In genomic region chr16:89870440-89870839, GRCh38 we compare ENCODE assay signal across 24 cellular contexts. TPM values are rescaled to one million over a fixed set of nuclear protein-coding genes. Genes with fewer than 3 reads are reported as not detected.
DNase-seq lines count a peak whose midpoint lies in the region; ATAC-seq, FAIRE-seq and TF ChIP-seq lines count a peak whose summit lies in the region.
"Had no signal": no experiment of that assay in that cellular context is flagged by ENCODE, and none has a peak within 500 bp of the region (broad histone marks: within the 10 kb centered on the region; RNA-seq: fewer than 3 reads in every experiment).

No MANE protein-coding gene starts in this region.

- no peaks in the 10 kb centered on the region for H3K27me3 Mint-ChIP-seq in MCF 10A (ENCODE audit: insufficient read depth, unreplicated experiment)
- H3K27me3 Mint-ChIP-seq: CD4-positive, alpha-beta memory T cell; IgD-negative memory B cell had no signal

- H3K79me2 ChIP-seq in HepG2 (ENCODE audit: insufficient read depth, low read length) = peaks cover 13% of the 10 kb centered on the region

- intact Hi-C loops in HepG2 (cut with micrococcal nuclease; ENCODE audit: unreplicated experiment) (loop anchor here (5.0 kb wide), 2 partner anchors 33 to 53 kb away; partner anchors contain the start of gene FANCA), right lobe of liver (cut with DNase I) (loop anchor here in 1 of 2 donors (5.0 to 10.0 kb wide), 2 partner anchors 43 to 166 kb away; partner anchors contain the start of genes SPATA2L and SPIRE2), MCF 10A (cut with micrococcal nuclease) (no loop called here)

- peaks cover 5% of the 10 kb centered on the region for H3K4me1 Mint-ChIP-seq in MCF 10A (ENCODE audit: insufficient read depth, unreplicated experiment)

- H2BK15ac ChIP-seq in neuronal stem cell (ENCODE audit: low read length) = no peak overlapping the region

- TF ChIP-seq EP300 in HepG2 (IDR thresholded peaks at IDR 0.05; ENCODE audit: low read depth in 2 of 2, low read length in 2 of 2) (no peak), HepG2 (CRISPR knock-in tag; IDR thresholded peaks at IDR 0.05; ENCODE audit: borderline replicate concordance) (no peak)

- H3K9me3 ChIP-seq in HepG2 (ENCODE audit: low read length) = peaks cover 10% of the 10 kb centered on the region
- H3K9me3 ChIP-seq in right lobe of liver = no peaks in the 10 kb centered on the region
- H3K9me3 ChIP-seq in HEK293 (ENCODE audit: control insufficient read depth, insufficient read depth, low read depth, low read length) = no peaks in the 10 kb centered on the region
- no peaks in the 10 kb centered on the region for H3K9me3 ChIP-seq in endocrine pancreas (ENCODE audit: control insufficient read depth, low read length)
- peaks cover 7 to 18% of the 10 kb centered on the region in 2 donors for H3K9me3 ChIP-seq in neuronal stem cell (replicated peaks in 1 of 2; ENCODE audit: control insufficient read depth in 2 of 2, insufficient read depth in 1 of 2, low read depth in 1 of 2, low read length in 2 of 2)

- H3K23ac ChIP-seq in neuronal stem cell (ENCODE audit: low read depth, low read length, poor library complexity) = no peak overlapping the region

- POLR2A ChIA-PET in HepG2 (lab: Yijun Ruan, JAX) = no interaction called here
- POLR2A ChIA-PET in HEK293 (lab: Yijun Ruan, JAX) = no interaction called here
- POLR2A ChIA-PET in MCF 10A (lab: Yijun Ruan, JAX) = no interaction called here

- DNase-seq in HepG2 (ENCODE audit: low spot score) (no peak), right lobe of liver (no peak), neuronal stem cell (ENCODE audit: low spot score) (no peak), MCF 10A (ENCODE audit: unreplicated experiment) (no peak)
- DNase-seq: ACHN; BE2C; CD4-positive, alpha-beta memory T cell; DMS153; DMS79; GDM1; GOT3; H7; KBM-7 had no signal

- no peak overlapping the region for H4K91ac ChIP-seq in neuronal stem cell (ENCODE audit: low read depth, low read length, poor library complexity)

- no peak overlapping the region for H2BK12ac ChIP-seq in neuronal stem cell (ENCODE audit: low read length)

- ATAC-seq in HepG2 = no peak
- no peak for ATAC-seq in right lobe of liver
- ATAC-seq in HG03460 (IDR thresholded peaks at IDR 0.05; ENCODE audit: unreplicated experiment) = no peak
- ATAC-seq in HG03045 (IDR thresholded peaks at IDR 0.05; ENCODE audit: unreplicated experiment) = no peak
- ATAC-seq: HCT116 had no signal

- WGBS in HepG2 (ENCODE audit: low lambda C conversion rate) = 98% methylated on average over 6 of the region's 6 CpGs
- WGBS in right lobe of liver (ENCODE audit: insufficient coverage, low coverage, low lambda C conversion rate, missing lambda C conversion rate) = no CpG with 5 or more reads among the region's 6 CpGs
- no CpG with 5 or more reads among the region's 6 CpGs for WGBS in neuronal stem cell (ENCODE audit: extremely low coverage in 2 of 2, insufficient read length in 2 of 2, insufficient replicate concordance in 1 of 2), 2 donors

- H3K4me1 ChIP-seq in HepG2 (ENCODE audit: insufficient read depth, low read length) = peaks cover 28% of the 10 kb centered on the region
- peaks cover 0 to 20% (median 7%) of the 10 kb centered on the region in 4 donors for H3K4me1 ChIP-seq in right lobe of liver
- H3K4me1 ChIP-seq in HEK293 (ENCODE audit: control insufficient read depth, insufficient read depth, low read length) = no peaks in the 10 kb centered on the region
- H3K4me1 ChIP-seq in endocrine pancreas (ENCODE audit: control insufficient read depth, insufficient read depth, low read length) = no peaks in the 10 kb centered on the region
- H3K4me1 ChIP-seq in neuronal stem cell (ENCODE audit: control insufficient read depth in 2 of 2, insufficient read depth in 1 of 2, low read depth in 1 of 2, low read length in 2 of 2) = peaks cover 5 to 8% of the 10 kb centered on the region in 2 donors

- no peak overlapping the region for H3K4me3 Mint-ChIP-seq in MCF 10A (ENCODE audit: unreplicated experiment)
- H3K4me3 Mint-ChIP-seq: CD14-positive monocyte; CD4-positive, alpha-beta memory T cell had no signal

- no peak for FAIRE-seq in HepG2 (lab: Jason Lieb, UNC)
- FAIRE-seq: A204.1, GM12892, GM18507 had no signal

- H3K27me3 ChIP-seq in HepG2 (ENCODE audit: control insufficient read depth in 1 of 2, insufficient read depth in 2 of 2, low read length in 2 of 2) (no peaks in the 10 kb centered on the region), right lobe of liver (no peaks in the 10 kb centered on the region), endocrine pancreas (ENCODE audit: control insufficient read depth, insufficient read depth, low read length) (no peaks in the 10 kb centered on the region), neuronal stem cell (ENCODE audit: control insufficient read depth in 3 of 3, insufficient read depth in 3 of 3, low read depth in 1 of 3, low read length in 3 of 3) (no peaks in the 10 kb centered on the region)
- H3K27me3 ChIP-seq: BE2C had no signal

- TF ChIP-seq CTCF in HepG2 (CRISPR knock-in tag; IDR thresholded peaks at IDR 0.05) (no peak), right lobe of liver (IDR thresholded peaks at IDR 0.05) (no peak), HEK293 (tag by site-specific recombination; IDR thresholded peaks at IDR 0.05) (no peak), MCF 10A (IDR thresholded peaks at IDR 0.05; ENCODE audit: unreplicated experiment) (no peak)

- H3K4me3 ChIP-seq in HepG2 (replicated peaks in 1 of 3; ENCODE audit: insufficient read depth in 1 of 3, low read depth in 2 of 3, low read length in 3 of 3) = no peak overlapping the region
- H3K4me3 ChIP-seq in right lobe of liver = no peak overlapping the region
- H3K4me3 ChIP-seq in HEK293 (ENCODE audit: low read depth, low read length) = no peak overlapping the region
- no peak overlapping the region for H3K4me3 ChIP-seq in endocrine pancreas (ENCODE audit: control insufficient read depth, insufficient read depth, low read length)
- H3K4me3 ChIP-seq in neuronal stem cell (ENCODE audit: low read length in 2 of 2) = no peak overlapping the region

- no peak overlapping the region for H4K8ac ChIP-seq in neuronal stem cell (ENCODE audit: low read depth, low read length)

- no peak for TF ChIP-seq RAD21 in HepG2 (CRISPR knock-in tag; IDR thresholded peaks at IDR 0.05)

- H3K14ac ChIP-seq in neuronal stem cell (ENCODE audit: low read length) = no peak overlapping the region

- H3K27ac Mint-ChIP-seq in MCF 10A (ENCODE audit: low read depth, unreplicated experiment) = no peak overlapping the region

- H4K20me1 ChIP-seq in HepG2 (ENCODE audit: insufficient read depth, low read length) = peaks cover 9% of the 10 kb centered on the region; the same call in 1 of the 2 replicates

- H3K18ac ChIP-seq in neuronal stem cell (ENCODE audit: low read length) = no peak overlapping the region

- H3K4me2 ChIP-seq in HepG2 (ENCODE audit: low read depth, low read length) = no peak overlapping the region
- H3K4me2 ChIP-seq in neuronal stem cell (ENCODE audit: insufficient read depth, low read length, poor library complexity, severe bottlenecking) = no peak overlapping the region

- CTCF ChIA-PET in HepG2 (lab: Yijun Ruan, JAX; ENCODE audit: low intra/inter-chr PET ratio, low total read pairs) = no interaction called here
- CTCF ChIA-PET in HEK293 (lab: Yijun Ruan, JAX) = interaction anchor here (4.0 kb wide), 1 partner anchor 10 kb away, joined by 34 read pairs; no protein-coding TSS in a partner anchor
- CTCF ChIA-PET in MCF 10A (lab: Yijun Ruan, JAX) = interaction anchor here (4.5 kb wide), 1 partner anchor 10 kb away, joined by 24 read pairs; no protein-coding TSS in a partner anchor

- no peak overlapping the region for H2AK5ac ChIP-seq in neuronal stem cell (ENCODE audit: low read depth, low read length)

- H2AFZ ChIP-seq in HepG2 (ENCODE audit: low read length) = no peak overlapping the region
- H2AFZ ChIP-seq in neuronal stem cell (ENCODE audit: low read length) = no peak overlapping the region

- H3K4ac ChIP-seq in neuronal stem cell (ENCODE audit: low read length) = no peak overlapping the region

- H3K27ac ChIP-seq in HepG2 (ENCODE audit: extremely low read length, insufficient read depth, low read length) (no peak overlapping the region), right lobe of liver (no peak overlapping the region), HEK293 (ENCODE audit: extremely low read depth, low read depth, low read length) (no peak overlapping the region), neuronal stem cell (replicated peaks; ENCODE audit: low read length) (no peak overlapping the region)
- H3K27ac ChIP-seq: HL-60 had no signal

- no peaks in the 10 kb centered on the region for H3K9me3 Mint-ChIP-seq in MCF 10A (ENCODE audit: unreplicated experiment)
- H3K9me3 Mint-ChIP-seq: IgD-negative memory B cell had no signal

- in situ Hi-C loops in HepG2 (cut with HindIII; ENCODE audit: extremely low pct_ligation_motif_present, low pct_unique_long_range_greater_than_20kb) = no loop called here

- BruUV-seq in HepG2 (replicated peaks; lab: Mats Ljungman, UMichigan) (no TSS peak), MCF 10A (replicated peaks; lab: Mats Ljungman, UMichigan) (no TSS peak)

- H3K36me3 ChIP-seq in HepG2 (replicated peaks in 1 of 2; ENCODE audit: control insufficient read depth in 1 of 2, insufficient read depth in 2 of 2, low read length in 2 of 2) (peaks cover 4 to 6% of the 10 kb centered on the region in 2 experiments), right lobe of liver (peaks cover 0 to 6% (median 0%) of the 10 kb centered on the region in 4 donors), HEK293 (ENCODE audit: control insufficient read depth in 2 of 2, insufficient read depth in 1 of 2, low read length in 2 of 2) (peaks cover 2 to 37% of the 10 kb centered on the region in 2 experiments; a peak in 2 of 3 replicates), endocrine pancreas (ENCODE audit: control insufficient read depth, insufficient read depth, low read length) (peaks cover 5% of the 10 kb centered on the region), neuronal stem cell (replicated peaks in 1 of 2; ENCODE audit: control insufficient read depth in 2 of 2, insufficient read depth in 2 of 2, low read length in 2 of 2) (peaks cover 6 to 26% of the 10 kb centered on the region in 2 donors)

- no peak overlapping the region for H2BK120ac ChIP-seq in neuronal stem cell (ENCODE audit: low read depth, low read length)

- peaks cover 2% of the 10 kb centered on the region for H3K79me1 ChIP-seq in neuronal stem cell (ENCODE audit: low read depth, low read length)

- H3K9ac ChIP-seq in HepG2 (ENCODE audit: insufficient read depth, low read depth, low read length) = no peak overlapping the region
- peak overlapping the region; percentile 19 for H3K9ac ChIP-seq in endocrine pancreas (ENCODE audit: control insufficient read depth, insufficient read depth, low read length)
- H3K9ac ChIP-seq in neuronal stem cell (ENCODE audit: low read depth, low read length, poor library complexity) = peak overlapping the region; percentile 64

- TF ChIP-seq POLR2A in HepG2 (IDR thresholded peaks at IDR 0.05; ENCODE audit: insufficient read depth in 1 of 2, low read depth in 2 of 2, low read length in 2 of 2) (no peak), right lobe of liver (IDR thresholded peaks at IDR 0.05) (no peak)

- peaks cover 15% of the 10 kb centered on the region for H3K36me3 Mint-ChIP-seq in MCF 10A (ENCODE audit: insufficient read depth, unreplicated experiment)

- H2BK5ac ChIP-seq in neuronal stem cell (ENCODE audit: low read length) = no peak overlapping the region

RNA-seq across cellular contexts. Expression of gene TCF25, which starts 3.0 kb away (rescaled TPM):
- total RNA-seq in HepG2 (2016; rRNA removed; fragmentation: Illumina TruSeq; extraction: Trizol) (98.4 and 138 TPM in 2 replicates), right lobe of liver (10 to 100 TPM; 66.6 to 91.6 (median 77.9) TPM), MCF 10A (2022) (200 and 239 TPM in 2 replicates)
- 70.6 and 87.2 TPM in 2 replicates for total RNA-seq in HepG2 (2016; cell fraction: cytosol; rRNA removed; fragmentation: Illumina TruSeq; extraction: Trizol; ENCODE audit: low read depth)
- total RNA-seq in HepG2 (2016; cell fraction: insoluble cytoplasmic fraction; rRNA removed; fragmentation: Illumina TruSeq; extraction: Trizol) = 75.7 and 144 TPM in 2 replicates
- total RNA-seq in HepG2 (2016; cell fraction: membrane; rRNA removed; fragmentation: Illumina TruSeq; extraction: Trizol) = 50.6 and 58.6 TPM in 2 replicates
- 110 and 124 TPM in 2 replicates for total RNA-seq in HepG2 (2016; cell fraction: nucleus; rRNA removed; fragmentation: Illumina TruSeq; extraction: Trizol)
- polyA plus RNA-seq in HepG2 (2011; rRNA removed) = 206 and 274 TPM in 2 replicates
- polyA plus RNA-seq in HepG2 (2011; cell fraction: cytosol; rRNA removed) = 65.2 and 80.6 TPM in 2 replicates
- 1,625 and 1,754 TPM in 2 replicates for polyA plus RNA-seq in HepG2 (2011; cell fraction: nucleus; rRNA removed)
- 188 and 209 TPM in 2 replicates for polyA plus RNA-seq in HepG2 (2012)
- polyA plus RNA-seq in HepG2 (2016; cell fraction: cytosol; fragmentation: Illumina TruSeq; extraction: Trizol; ENCODE audit: low read depth) = 17.8 and 22.1 TPM in 2 replicates
- polyA plus RNA-seq in HepG2 (2016; cell fraction: insoluble cytoplasmic fraction; fragmentation: Illumina TruSeq; extraction: Trizol; ENCODE audit: low read depth) = 69.5 and 77.6 TPM in 2 replicates
- polyA plus RNA-seq in HepG2 (2016; cell fraction: membrane; fragmentation: Illumina TruSeq; extraction: Trizol; ENCODE audit: low read depth) = 24.7 and 32.6 TPM in 2 replicates
- polyA plus RNA-seq in HepG2 (2016; cell fraction: nucleus; fragmentation: Illumina TruSeq; extraction: Trizol; ENCODE audit: insufficient read depth, low read depth) = 312 and 330 TPM in 2 replicates
- polyA minus RNA-seq in HepG2 (2011; rRNA and poly(A)+ RNA removed; ENCODE audit: low replicate concordance) = 107 and 121 TPM in 2 replicates
- polyA minus RNA-seq in HepG2 (2011; cell fraction: cytosol; rRNA and poly(A)+ RNA removed) = 35.2 and 43.3 TPM in 2 replicates
- 166 and 179 TPM in 2 replicates for polyA minus RNA-seq in HepG2 (2011; cell fraction: nucleus; rRNA and poly(A)+ RNA removed)
- 136 TPM for polyA plus RNA-seq in neuronal stem cell (2013, experiment 1 of 2)
- polyA plus RNA-seq in neuronal stem cell (2013, experiment 2 of 2) = 136 TPM

RNA-seq across cellular contexts. Expression of gene SPIRE2, which starts 42.2 kb away (rescaled TPM):
- total RNA-seq in HepG2 (2016; rRNA removed; fragmentation: Illumina TruSeq; extraction: Trizol) (7.6 and 13.3 TPM in 2 replicates), right lobe of liver (1 to 10 TPM; 4.8 to 7.8 (median 6.1) TPM), MCF 10A (2022) (3.8 and 4.8 TPM in 2 replicates)
- total RNA-seq in HepG2 (2016; cell fraction: cytosol; rRNA removed; fragmentation: Illumina TruSeq; extraction: Trizol; ENCODE audit: low read depth) = 7.4 and 7.6 TPM in 2 replicates
- 6.9 and 15.0 TPM in 2 replicates for total RNA-seq in HepG2 (2016; cell fraction: insoluble cytoplasmic fraction; rRNA removed; fragmentation: Illumina TruSeq; extraction: Trizol)
- total RNA-seq in HepG2 (2016; cell fraction: membrane; rRNA removed; fragmentation: Illumina TruSeq; extraction: Trizol) = 13.7 and 13.8 TPM in 2 replicates
- total RNA-seq in HepG2 (2016; cell fraction: nucleus; rRNA removed; fragmentation: Illumina TruSeq; extraction: Trizol) = 16.9 and 26.9 TPM in 2 replicates
- polyA plus RNA-seq in HepG2 (2011; rRNA removed) = 37.5 and 55.7 TPM in 2 replicates
- polyA plus RNA-seq in HepG2 (2011; cell fraction: cytosol; rRNA removed) = 29.8 and 35.9 TPM in 2 replicates
- polyA plus RNA-seq in HepG2 (2011; cell fraction: nucleus; rRNA removed) = 186 and 193 TPM in 2 replicates
- 30.1 and 41.7 TPM in 2 replicates for polyA plus RNA-seq in HepG2 (2012)
- 5.5 and 5.7 TPM in 2 replicates for polyA plus RNA-seq in HepG2 (2016; cell fraction: cytosol; fragmentation: Illumina TruSeq; extraction: Trizol; ENCODE audit: low read depth)
- 9.8 and 12.7 TPM in 2 replicates for polyA plus RNA-seq in HepG2 (2016; cell fraction: insoluble cytoplasmic fraction; fragmentation: Illumina TruSeq; extraction: Trizol; ENCODE audit: low read depth)
- 11.2 and 11.5 TPM in 2 replicates for polyA plus RNA-seq in HepG2 (2016; cell fraction: membrane; fragmentation: Illumina TruSeq; extraction: Trizol; ENCODE audit: low read depth)
- 72.0 and 77.2 TPM in 2 replicates for polyA plus RNA-seq in HepG2 (2016; cell fraction: nucleus; fragmentation: Illumina TruSeq; extraction: Trizol; ENCODE audit: insufficient read depth, low read depth)
- 39.8 and 51.7 TPM in 2 replicates for polyA minus RNA-seq in HepG2 (2011; rRNA and poly(A)+ RNA removed; ENCODE audit: low replicate concordance)
- polyA minus RNA-seq in HepG2 (2011; cell fraction: cytosol; rRNA and poly(A)+ RNA removed) = 21.2 and 22.1 TPM in 2 replicates
- 47.1 and 54.0 TPM in 2 replicates for polyA minus RNA-seq in HepG2 (2011; cell fraction: nucleus; rRNA and poly(A)+ RNA removed)
- polyA plus RNA-seq in neuronal stem cell (2013, experiment 1 of 2) = 7.0 TPM
- 7.0 TPM for polyA plus RNA-seq in neuronal stem cell (2013, experiment 2 of 2)

RNA-seq across cellular contexts. Expression of gene MC1R, which starts 48.2 kb away (rescaled TPM):
- total RNA-seq in HepG2 (2016; rRNA removed; fragmentation: Illumina TruSeq; extraction: Trizol) (7.2 and 9.1 TPM in 2 replicates), right lobe of liver (1 to 10 TPM in 2 of 6 experiments, under 1 TPM in 4; 0.31 to 1.6 (median 0.77) TPM), MCF 10A (2022) (12.0 and 13.1 TPM in 2 replicates)
- 3.5 and 3.7 TPM in 2 replicates for total RNA-seq in HepG2 (2016; cell fraction: cytosol; rRNA removed; fragmentation: Illumina TruSeq; extraction: Trizol; ENCODE audit: low read depth)
- 8.1 and 8.7 TPM in 2 replicates for total RNA-seq in HepG2 (2016; cell fraction: insoluble cytoplasmic fraction; rRNA removed; fragmentation: Illumina TruSeq; extraction: Trizol)
- total RNA-seq in HepG2 (2016; cell fraction: membrane; rRNA removed; fragmentation: Illumina TruSeq; extraction: Trizol) = 8.1 and 9.5 TPM in 2 replicates
- total RNA-seq in HepG2 (2016; cell fraction: nucleus; rRNA removed; fragmentation: Illumina TruSeq; extraction: Trizol) = 7.2 and 7.7 TPM in 2 replicates
- polyA plus RNA-seq in HepG2 (2011; rRNA removed) = 14.8 and 20.0 TPM in 2 replicates
- polyA plus RNA-seq in HepG2 (2011; cell fraction: cytosol; rRNA removed) = 14.8 and 18.9 TPM in 2 replicates
- polyA plus RNA-seq in HepG2 (2011; cell fraction: nucleus; rRNA removed) = 89.3 and 96.4 TPM in 2 replicates
- polyA plus RNA-seq in HepG2 (2012) = 6.5 and 12.0 TPM in 2 replicates
- 2.9 and 3.1 TPM in 2 replicates for polyA plus RNA-seq in HepG2 (2016; cell fraction: cytosol; fragmentation: Illumina TruSeq; extraction: Trizol; ENCODE audit: low read depth)
- 6.7 and 7.1 TPM in 2 replicates for polyA plus RNA-seq in HepG2 (2016; cell fraction: insoluble cytoplasmic fraction; fragmentation: Illumina TruSeq; extraction: Trizol; ENCODE audit: low read depth)
- 6.5 and 7.5 TPM in 2 replicates for polyA plus RNA-seq in HepG2 (2016; cell fraction: membrane; fragmentation: Illumina TruSeq; extraction: Trizol; ENCODE audit: low read depth)
- 17.7 and 19.3 TPM in 2 replicates for polyA plus RNA-seq in HepG2 (2016; cell fraction: nucleus; fragmentation: Illumina TruSeq; extraction: Trizol; ENCODE audit: insufficient read depth, low read depth)
- 23.7 and 30.7 TPM in 2 replicates for polyA minus RNA-seq in HepG2 (2011; rRNA and poly(A)+ RNA removed; ENCODE audit: low replicate concordance)
- polyA minus RNA-seq in HepG2 (2011; cell fraction: cytosol; rRNA and poly(A)+ RNA removed) = 5.4 and 5.5 TPM in 2 replicates
- 16.0 and 17.0 TPM in 2 replicates for polyA minus RNA-seq in HepG2 (2011; cell fraction: nucleus; rRNA and poly(A)+ RNA removed)
- 2.1 TPM for polyA plus RNA-seq in neuronal stem cell (2013, experiment 1 of 2)
- 2.1 TPM for polyA plus RNA-seq in neuronal stem cell (2013, experiment 2 of 2)

RNA-seq across cellular contexts. Expression of gene TUBB3, which starts 52.7 kb away (rescaled TPM):
- total RNA-seq in HepG2 (2016; rRNA removed; fragmentation: Illumina TruSeq; extraction: Trizol) = 161 and 185 TPM in 2 replicates
- 94.2 and 96.8 TPM in 2 replicates for total RNA-seq in HepG2 (2016; cell fraction: cytosol; rRNA removed; fragmentation: Illumina TruSeq; extraction: Trizol; ENCODE audit: low read depth)
- 145 and 195 TPM in 2 replicates for total RNA-seq in HepG2 (2016; cell fraction: insoluble cytoplasmic fraction; rRNA removed; fragmentation: Illumina TruSeq; extraction: Trizol)
- total RNA-seq in HepG2 (2016; cell fraction: membrane; rRNA removed; fragmentation: Illumina TruSeq; extraction: Trizol) = 140 and 142 TPM in 2 replicates
- total RNA-seq in HepG2 (2016; cell fraction: nucleus; rRNA removed; fragmentation: Illumina TruSeq; extraction: Trizol) = 81.3 and 94.7 TPM in 2 replicates
- 110 and 152 TPM in 2 replicates for polyA plus RNA-seq in HepG2 (2011; rRNA removed)
- polyA plus RNA-seq in HepG2 (2011; cell fraction: cytosol; rRNA removed) = 84.2 and 120 TPM in 2 replicates
- 168 and 179 TPM in 2 replicates for polyA plus RNA-seq in HepG2 (2011; cell fraction: nucleus; rRNA removed)
- polyA plus RNA-seq in HepG2 (2012) = 45.2 and 119 TPM in 2 replicates
- polyA plus RNA-seq in HepG2 (2016; cell fraction: cytosol; fragmentation: Illumina TruSeq; extraction: Trizol; ENCODE audit: low read depth) = 63.1 and 64.3 TPM in 2 replicates
- polyA plus RNA-seq in HepG2 (2016; cell fraction: insoluble cytoplasmic fraction; fragmentation: Illumina TruSeq; extraction: Trizol; ENCODE audit: low read depth) = 127 and 159 TPM in 2 replicates
- polyA plus RNA-seq in HepG2 (2016; cell fraction: membrane; fragmentation: Illumina TruSeq; extraction: Trizol; ENCODE audit: low read depth) = 87.3 and 99.0 TPM in 2 replicates
- 138 and 154 TPM in 2 replicates for polyA plus RNA-seq in HepG2 (2016; cell fraction: nucleus; fragmentation: Illumina TruSeq; extraction: Trizol; ENCODE audit: insufficient read depth, low read depth)
- polyA minus RNA-seq in HepG2 (2011; rRNA and poly(A)+ RNA removed; ENCODE audit: low replicate concordance) = 34.9 and 340 TPM in 2 replicates
- 99.4 and 107 TPM in 2 replicates for polyA minus RNA-seq in HepG2 (2011; cell fraction: cytosol; rRNA and poly(A)+ RNA removed)
- 34.8 and 42.6 TPM in 2 replicates for polyA minus RNA-seq in HepG2 (2011; cell fraction: nucleus; rRNA and poly(A)+ RNA removed)
- total RNA-seq in right lobe of liver = under 1 TPM in 4 of 6 experiments, not detected in 2; 0.13 to 0.86 (median 0.36) TPM
- 121 TPM for polyA plus RNA-seq in neuronal stem cell (2013, experiment 1 of 2)
- polyA plus RNA-seq in neuronal stem cell (2013, experiment 2 of 2) = 119 TPM
- total RNA-seq in MCF 10A (2022) = 20.2 and 23.0 TPM in 2 replicates
- polyA plus RNA-seq: CD14-positive monocyte; CD4-positive, alpha-beta memory T cell had no signal

RNA-seq across cellular contexts. Expression of gene FANCA, which starts 54.0 kb away (rescaled TPM):
- total RNA-seq in HepG2 (2016; rRNA removed; fragmentation: Illumina TruSeq; extraction: Trizol) (45.7 and 106 TPM in 2 replicates), right lobe of liver (10 to 100 TPM in 1 of 6 experiments, 1 to 10 TPM in 5; 4.5 to 12.7 (median 8.3) TPM), MCF 10A (2022) (18.5 and 30.6 TPM in 2 replicates)
- total RNA-seq in HepG2 (2016; cell fraction: cytosol; rRNA removed; fragmentation: Illumina TruSeq; extraction: Trizol; ENCODE audit: low read depth) = 46.6 and 48.3 TPM in 2 replicates
- 43.7 and 101 TPM in 2 replicates for total RNA-seq in HepG2 (2016; cell fraction: insoluble cytoplasmic fraction; rRNA removed; fragmentation: Illumina TruSeq; extraction: Trizol)
- 27.1 and 30.3 TPM in 2 replicates for total RNA-seq in HepG2 (2016; cell fraction: membrane; rRNA removed; fragmentation: Illumina TruSeq; extraction: Trizol)
- 179 and 193 TPM in 2 replicates for total RNA-seq in HepG2 (2016; cell fraction: nucleus; rRNA removed; fragmentation: Illumina TruSeq; extraction: Trizol)
- 77.9 and 88.0 TPM in 2 replicates for polyA plus RNA-seq in HepG2 (2011; rRNA removed)
- polyA plus RNA-seq in HepG2 (2011; cell fraction: cytosol; rRNA removed) = 20.9 and 33.5 TPM in 2 replicates
- polyA plus RNA-seq in HepG2 (2011; cell fraction: nucleus; rRNA removed) = 552 and 945 TPM in 2 replicates
- polyA plus RNA-seq in HepG2 (2012) = 51.2 and 57.6 TPM in 2 replicates
- 6.7 and 7.8 TPM in 2 replicates for polyA plus RNA-seq in HepG2 (2016; cell fraction: cytosol; fragmentation: Illumina TruSeq; extraction: Trizol; ENCODE audit: low read depth)
- 40.2 and 46.3 TPM in 2 replicates for polyA plus RNA-seq in HepG2 (2016; cell fraction: insoluble cytoplasmic fraction; fragmentation: Illumina TruSeq; extraction: Trizol; ENCODE audit: low read depth)
- polyA plus RNA-seq in HepG2 (2016; cell fraction: membrane; fragmentation: Illumina TruSeq; extraction: Trizol; ENCODE audit: low read depth) = 13.5 and 16.8 TPM in 2 replicates
- polyA plus RNA-seq in HepG2 (2016; cell fraction: nucleus; fragmentation: Illumina TruSeq; extraction: Trizol; ENCODE audit: insufficient read depth, low read depth) = 471 and 532 TPM in 2 replicates
- polyA minus RNA-seq in HepG2 (2011; rRNA and poly(A)+ RNA removed; ENCODE audit: low replicate concordance) = 118 and 216 TPM in 2 replicates
- 14.8 and 19.6 TPM in 2 replicates for polyA minus RNA-seq in HepG2 (2011; cell fraction: cytosol; rRNA and poly(A)+ RNA removed)
- 151 and 196 TPM in 2 replicates for polyA minus RNA-seq in HepG2 (2011; cell fraction: nucleus; rRNA and poly(A)+ RNA removed)
- 18.4 TPM for polyA plus RNA-seq in neuronal stem cell (2013, experiment 1 of 2)
- 21.0 TPM for polyA plus RNA-seq in neuronal stem cell (2013, experiment 2 of 2)

Comparison
In these comparisons a context has a peak if more than half of its experiments do, and no peak if none do; other contexts are left out.
1. Of the 63 proteins assayed by ChIP-seq in both HepG2 and HEK293: peak only in HepG2: REPIN1; only in HEK293: none; in both: none; in neither: 62.